Comparison of ENCODE assay signal across 1 cellular context in the genomic region with DNA sequence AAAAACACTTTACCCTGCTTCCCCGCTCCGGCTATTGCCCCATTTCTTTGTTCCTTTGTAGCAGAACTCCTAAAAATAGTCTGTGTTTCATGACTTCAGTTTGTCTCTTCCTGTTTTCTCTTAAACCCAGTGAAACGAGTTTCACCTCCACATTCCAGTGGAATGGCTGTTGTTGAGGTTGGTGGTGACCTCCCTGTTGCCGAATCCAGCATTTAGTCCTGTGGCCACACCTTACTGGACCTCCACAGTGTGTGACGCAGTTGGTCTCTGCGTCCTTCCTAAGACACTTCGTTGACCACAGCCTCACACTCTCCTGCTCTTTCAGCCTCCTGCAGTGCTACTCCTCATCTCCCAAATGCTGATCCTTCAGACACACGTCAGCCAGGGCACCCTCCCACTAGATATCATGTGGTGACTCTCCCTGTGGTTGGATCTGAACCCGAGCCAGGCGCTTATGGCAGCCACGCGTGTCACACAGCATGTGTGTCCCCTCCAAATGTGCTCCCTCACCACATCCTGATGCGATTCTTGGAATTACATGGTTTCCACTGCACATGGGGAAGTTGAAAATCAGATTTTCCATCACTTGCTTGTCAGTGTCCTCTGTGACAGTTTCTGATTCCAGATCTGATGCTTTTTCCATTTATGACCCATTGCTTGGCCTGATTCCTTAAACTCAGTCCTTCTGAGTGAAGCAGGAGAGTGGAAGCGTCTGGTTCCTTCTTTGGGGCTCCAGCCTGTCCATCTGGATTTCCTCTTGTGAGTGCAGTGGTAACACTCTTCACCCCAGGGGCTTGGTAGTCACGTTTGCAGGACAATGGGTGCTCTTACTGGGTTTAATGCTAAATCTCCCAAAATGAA.
TF ChIP-seq lines count a peak whose summit lies in the region.

No MANE protein-coding gene starts in this region.

TF ChIP-seq in K562, 482 proteins besides CTCF, POLR2A, EP300 and RAD21 (continued from another document and continues in another):
- TF ChIP-seq, protein P1, sequence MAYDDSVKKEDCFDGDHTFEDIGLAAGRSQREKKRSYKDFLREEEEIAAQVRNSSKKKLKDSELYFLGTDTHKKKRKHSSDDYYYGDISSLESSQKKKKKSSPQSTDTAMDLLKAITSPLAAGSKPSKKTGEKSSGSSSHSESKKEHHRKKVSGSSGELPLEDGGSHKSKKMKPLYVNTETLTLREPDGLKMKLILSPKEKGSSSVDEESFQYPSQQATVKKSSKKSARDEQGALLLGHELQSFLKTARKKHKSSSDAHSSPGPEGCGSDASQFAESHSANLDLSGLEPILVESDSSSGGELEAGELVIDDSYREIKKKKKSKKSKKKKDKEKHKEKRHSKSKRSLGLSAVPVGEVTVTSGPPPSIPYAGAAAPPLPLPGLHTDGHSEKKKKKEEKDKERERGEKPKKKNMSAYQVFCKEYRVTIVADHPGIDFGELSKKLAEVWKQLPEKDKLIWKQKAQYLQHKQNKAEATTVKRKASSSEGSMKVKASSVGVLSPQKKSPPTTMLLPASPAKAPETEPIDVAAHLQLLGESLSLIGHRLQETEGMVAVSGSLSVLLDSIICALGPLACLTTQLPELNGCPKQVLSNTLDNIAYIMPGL (CRISPR knock-in tag; IDR thresholded peaks at IDR 0.05): peak; percentile 17; the same call in 1 of the 2 replicates
- TF ChIP-seq ELF4 (CRISPR knock-in tag; IDR thresholded peaks at IDR 0.05) (no peak; the same call in 1 of the 2 replicates), ZNF316 (IDR thresholded peaks at IDR 0.05) (no peak), ESRRA (IDR thresholded peaks at IDR 0.05; ENCODE audit: borderline replicate concordance, low read depth) (peak; percentile 67; the same call in 1 of the 2 replicates), ZNF175 (CRISPR knock-in tag; IDR thresholded peaks at IDR 0.05; ENCODE audit: low read depth) (no peak), MTF1 (CRISPR knock-in tag; IDR thresholded peaks at IDR 0.05; ENCODE audit: borderline replicate concordance) (no peak), RHOXF2B (CRISPR knock-in tag; conservative IDR thresholded peaks at IDR 0.05) (no peak), CHCHD3 (CRISPR knock-in tag; IDR thresholded peaks at IDR 0.05) (no peak), NFE2L1 (tag; IDR thresholded peaks at IDR 0.05; ENCODE audit: borderline replicate concordance, low read depth) (no peak), SRSF1 (IDR thresholded peaks at IDR 0.05; ENCODE audit: low read depth, low read length) (no peak), ZNF274 (IDR thresholded peaks at IDR 0.05; ENCODE audit: borderline replicate concordance, low read depth, low read length) (no peak), SRSF3 (IDR thresholded peaks at IDR 0.05; ENCODE audit: insufficient read depth, low read length) (no peak), RBBP5 (IDR thresholded peaks at IDR 0.05; ENCODE audit: borderline replicate concordance, insufficient read depth, low read length, poor library complexity, severe bottlenecking) (no peak), HMG20A (CRISPR knock-in tag; conservative IDR thresholded peaks at IDR 0.05) (no peak), ZNF57 (CRISPR knock-in tag; IDR thresholded peaks at IDR 0.05) (peak; percentile 16; the same call in 1 of the 2 replicates), KAT2B (IDR thresholded peaks at IDR 0.05; ENCODE audit: low read depth, low read length) (no peak), RBM17 (IDR thresholded peaks at IDR 0.05; ENCODE audit: borderline replicate concordance, low read depth, low read length) (no peak), HNRNPLL (IDR thresholded peaks at IDR 0.05; ENCODE audit: low read depth, low read length, poor library complexity, severe bottlenecking) (no peak), FOXP1 (CRISPR knock-in tag; IDR thresholded peaks at IDR 0.05) (no peak), ZNF124 (CRISPR knock-in tag; IDR thresholded peaks at IDR 0.05) (no peak), TEAD2 (tag; IDR thresholded peaks at IDR 0.05) (no peak), TRIM28 (IDR thresholded peaks at IDR 0.05) (no peak), SETDB1 (IDR thresholded peaks at IDR 0.05; ENCODE audit: low read length) (no peak), ZNF586 (CRISPR knock-in tag; conservative IDR thresholded peaks at IDR 0.05) (no peak)
- TF ChIP-seq, protein P2, sequence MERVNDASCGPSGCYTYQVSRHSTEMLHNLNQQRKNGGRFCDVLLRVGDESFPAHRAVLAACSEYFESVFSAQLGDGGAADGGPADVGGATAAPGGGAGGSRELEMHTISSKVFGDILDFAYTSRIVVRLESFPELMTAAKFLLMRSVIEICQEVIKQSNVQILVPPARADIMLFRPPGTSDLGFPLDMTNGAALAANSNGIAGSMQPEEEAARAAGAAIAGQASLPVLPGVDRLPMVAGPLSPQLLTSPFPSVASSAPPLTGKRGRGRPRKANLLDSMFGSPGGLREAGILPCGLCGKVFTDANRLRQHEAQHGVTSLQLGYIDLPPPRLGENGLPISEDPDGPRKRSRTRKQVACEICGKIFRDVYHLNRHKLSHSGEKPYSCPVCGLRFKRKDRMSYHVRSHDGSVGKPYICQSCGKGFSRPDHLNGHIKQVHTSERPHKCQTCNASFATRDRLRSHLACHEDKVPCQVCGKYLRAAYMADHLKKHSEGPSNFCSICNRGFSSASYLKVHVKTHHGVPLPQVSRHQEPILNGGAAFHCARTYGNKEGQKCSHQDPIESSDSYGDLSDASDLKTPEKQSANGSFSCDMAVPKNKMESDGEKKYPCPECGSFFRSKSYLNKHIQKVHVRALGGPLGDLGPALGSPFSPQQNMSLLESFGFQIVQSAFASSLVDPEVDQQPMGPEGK (CRISPR knock-in tag; IDR thresholded peaks at IDR 0.05; ENCODE audit: borderline replicate concordance): no peak
- TF ChIP-seq, protein P3, sequence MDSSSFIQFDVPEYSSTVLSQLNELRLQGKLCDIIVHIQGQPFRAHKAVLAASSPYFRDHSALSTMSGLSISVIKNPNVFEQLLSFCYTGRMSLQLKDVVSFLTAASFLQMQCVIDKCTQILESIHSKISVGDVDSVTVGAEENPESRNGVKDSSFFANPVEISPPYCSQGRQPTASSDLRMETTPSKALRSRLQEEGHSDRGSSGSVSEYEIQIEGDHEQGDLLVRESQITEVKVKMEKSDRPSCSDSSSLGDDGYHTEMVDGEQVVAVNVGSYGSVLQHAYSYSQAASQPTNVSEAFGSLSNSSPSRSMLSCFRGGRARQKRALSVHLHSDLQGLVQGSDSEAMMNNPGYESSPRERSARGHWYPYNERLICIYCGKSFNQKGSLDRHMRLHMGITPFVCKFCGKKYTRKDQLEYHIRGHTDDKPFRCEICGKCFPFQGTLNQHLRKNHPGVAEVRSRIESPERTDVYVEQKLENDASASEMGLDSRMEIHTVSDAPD (CRISPR knock-in tag; IDR thresholded peaks at IDR 0.05): no peak
- TF ChIP-seq, protein P4, sequence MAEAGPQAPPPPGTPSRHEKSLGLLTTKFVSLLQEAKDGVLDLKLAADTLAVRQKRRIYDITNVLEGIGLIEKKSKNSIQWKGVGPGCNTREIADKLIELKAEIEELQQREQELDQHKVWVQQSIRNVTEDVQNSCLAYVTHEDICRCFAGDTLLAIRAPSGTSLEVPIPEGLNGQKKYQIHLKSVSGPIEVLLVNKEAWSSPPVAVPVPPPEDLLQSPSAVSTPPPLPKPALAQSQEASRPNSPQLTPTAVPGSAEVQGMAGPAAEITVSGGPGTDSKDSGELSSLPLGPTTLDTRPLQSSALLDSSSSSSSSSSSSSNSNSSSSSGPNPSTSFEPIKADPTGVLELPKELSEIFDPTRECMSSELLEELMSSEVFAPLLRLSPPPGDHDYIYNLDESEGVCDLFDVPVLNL (CRISPR knock-in tag; IDR thresholded peaks at IDR 0.05; ENCODE audit: low read depth): no peak
- TF ChIP-seq, protein P5, sequence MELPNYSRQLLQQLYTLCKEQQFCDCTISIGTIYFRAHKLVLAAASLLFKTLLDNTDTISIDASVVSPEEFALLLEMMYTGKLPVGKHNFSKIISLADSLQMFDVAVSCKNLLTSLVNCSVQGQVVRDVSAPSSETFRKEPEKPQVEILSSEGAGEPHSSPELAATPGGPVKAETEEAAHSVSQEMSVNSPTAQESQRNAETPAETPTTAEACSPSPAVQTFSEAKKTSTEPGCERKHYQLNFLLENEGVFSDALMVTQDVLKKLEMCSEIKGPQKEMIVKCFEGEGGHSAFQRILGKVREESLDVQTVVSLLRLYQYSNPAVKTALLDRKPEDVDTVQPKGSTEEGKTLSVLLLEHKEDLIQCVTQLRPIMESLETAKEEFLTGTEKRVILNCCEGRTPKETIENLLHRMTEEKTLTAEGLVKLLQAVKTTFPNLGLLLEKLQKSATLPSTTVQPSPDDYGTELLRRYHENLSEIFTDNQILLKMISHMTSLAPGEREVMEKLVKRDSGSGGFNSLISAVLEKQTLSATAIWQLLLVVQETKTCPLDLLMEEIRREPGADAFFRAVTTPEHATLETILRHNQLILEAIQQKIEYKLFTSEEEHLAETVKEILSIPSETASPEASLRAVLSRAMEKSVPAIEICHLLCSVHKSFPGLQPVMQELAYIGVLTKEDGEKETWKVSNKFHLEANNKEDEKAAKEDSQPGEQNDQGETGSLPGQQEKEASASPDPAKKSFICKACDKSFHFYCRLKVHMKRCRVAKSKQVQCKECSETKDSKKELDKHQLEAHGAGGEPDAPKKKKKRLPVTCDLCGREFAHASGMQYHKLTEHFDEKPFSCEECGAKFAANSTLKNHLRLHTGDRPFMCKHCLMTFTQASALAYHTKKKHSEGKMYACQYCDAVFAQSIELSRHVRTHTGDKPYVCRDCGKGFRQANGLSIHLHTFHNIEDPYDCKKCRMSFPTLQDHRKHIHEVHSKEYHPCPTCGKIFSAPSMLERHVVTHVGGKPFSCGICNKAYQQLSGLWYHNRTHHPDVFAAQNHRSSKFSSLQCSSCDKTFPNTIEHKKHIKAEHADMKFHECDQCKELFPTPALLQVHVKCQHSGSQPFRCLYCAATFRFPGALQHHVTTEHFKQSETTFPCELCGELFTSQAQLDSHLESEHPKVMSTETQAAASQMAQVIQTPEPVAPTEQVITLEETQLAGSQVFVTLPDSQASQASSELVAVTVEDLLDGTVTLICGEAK (IDR thresholded peaks at IDR 0.05): peak; percentile 82
- TF ChIP-seq, protein P5 (CRISPR knock-in tag; IDR thresholded peaks at IDR 0.05): no peak
- TF ChIP-seq, protein P6, sequence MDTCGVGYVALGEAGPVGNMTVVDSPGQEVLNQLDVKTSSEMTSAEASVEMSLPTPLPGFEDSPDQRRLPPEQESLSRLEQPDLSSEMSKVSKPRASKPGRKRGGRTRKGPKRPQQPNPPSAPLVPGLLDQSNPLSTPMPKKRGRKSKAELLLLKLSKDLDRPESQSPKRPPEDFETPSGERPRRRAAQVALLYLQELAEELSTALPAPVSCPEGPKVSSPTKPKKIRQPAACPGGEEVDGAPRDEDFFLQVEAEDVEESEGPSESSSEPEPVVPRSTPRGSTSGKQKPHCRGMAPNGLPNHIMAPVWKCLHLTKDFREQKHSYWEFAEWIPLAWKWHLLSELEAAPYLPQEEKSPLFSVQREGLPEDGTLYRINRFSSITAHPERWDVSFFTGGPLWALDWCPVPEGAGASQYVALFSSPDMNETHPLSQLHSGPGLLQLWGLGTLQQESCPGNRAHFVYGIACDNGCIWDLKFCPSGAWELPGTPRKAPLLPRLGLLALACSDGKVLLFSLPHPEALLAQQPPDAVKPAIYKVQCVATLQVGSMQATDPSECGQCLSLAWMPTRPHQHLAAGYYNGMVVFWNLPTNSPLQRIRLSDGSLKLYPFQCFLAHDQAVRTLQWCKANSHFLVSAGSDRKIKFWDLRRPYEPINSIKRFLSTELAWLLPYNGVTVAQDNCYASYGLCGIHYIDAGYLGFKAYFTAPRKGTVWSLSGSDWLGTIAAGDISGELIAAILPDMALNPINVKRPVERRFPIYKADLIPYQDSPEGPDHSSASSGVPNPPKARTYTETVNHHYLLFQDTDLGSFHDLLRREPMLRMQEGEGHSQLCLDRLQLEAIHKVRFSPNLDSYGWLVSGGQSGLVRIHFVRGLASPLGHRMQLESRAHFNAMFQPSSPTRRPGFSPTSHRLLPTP (IDR thresholded peaks at IDR 0.05; ENCODE audit: borderline replicate concordance, extremely low read depth, insufficient read length): no peak
- TF ChIP-seq, protein P7, sequence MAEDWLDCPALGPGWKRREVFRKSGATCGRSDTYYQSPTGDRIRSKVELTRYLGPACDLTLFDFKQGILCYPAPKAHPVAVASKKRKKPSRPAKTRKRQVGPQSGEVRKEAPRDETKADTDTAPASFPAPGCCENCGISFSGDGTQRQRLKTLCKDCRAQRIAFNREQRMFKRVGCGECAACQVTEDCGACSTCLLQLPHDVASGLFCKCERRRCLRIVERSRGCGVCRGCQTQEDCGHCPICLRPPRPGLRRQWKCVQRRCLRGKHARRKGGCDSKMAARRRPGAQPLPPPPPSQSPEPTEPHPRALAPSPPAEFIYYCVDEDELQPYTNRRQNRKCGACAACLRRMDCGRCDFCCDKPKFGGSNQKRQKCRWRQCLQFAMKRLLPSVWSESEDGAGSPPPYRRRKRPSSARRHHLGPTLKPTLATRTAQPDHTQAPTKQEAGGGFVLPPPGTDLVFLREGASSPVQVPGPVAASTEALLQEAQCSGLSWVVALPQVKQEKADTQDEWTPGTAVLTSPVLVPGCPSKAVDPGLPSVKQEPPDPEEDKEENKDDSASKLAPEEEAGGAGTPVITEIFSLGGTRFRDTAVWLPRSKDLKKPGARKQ (CRISPR knock-in tag; IDR thresholded peaks at IDR 0.05): no peak
- TF ChIP-seq, protein P8, sequence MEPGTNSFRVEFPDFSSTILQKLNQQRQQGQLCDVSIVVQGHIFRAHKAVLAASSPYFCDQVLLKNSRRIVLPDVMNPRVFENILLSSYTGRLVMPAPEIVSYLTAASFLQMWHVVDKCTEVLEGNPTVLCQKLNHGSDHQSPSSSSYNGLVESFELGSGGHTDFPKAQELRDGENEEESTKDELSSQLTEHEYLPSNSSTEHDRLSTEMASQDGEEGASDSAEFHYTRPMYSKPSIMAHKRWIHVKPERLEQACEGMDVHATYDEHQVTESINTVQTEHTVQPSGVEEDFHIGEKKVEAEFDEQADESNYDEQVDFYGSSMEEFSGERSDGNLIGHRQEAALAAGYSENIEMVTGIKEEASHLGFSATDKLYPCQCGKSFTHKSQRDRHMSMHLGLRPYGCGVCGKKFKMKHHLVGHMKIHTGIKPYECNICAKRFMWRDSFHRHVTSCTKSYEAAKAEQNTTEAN (CRISPR knock-in tag; IDR thresholded peaks at IDR 0.05): no peak
